ENCODE assay signal across 8 cellular contexts in genomic region chr13:28136916-28137315, GRCh38.
A peak's percentile ranks its signal among the peaks of the same experiment; 100 is the strongest.
DNase-seq lines count a peak whose midpoint lies in the region; ATAC-seq, FAIRE-seq and TF ChIP-seq lines count a peak whose summit lies in the region.

No MANE protein-coding gene starts in this region.

- no peaks in the 10 kb centered on the region for H3K27me3 ChIP-seq in Loucy (ENCODE audit: insufficient read depth, low read length, poor library complexity, severe bottlenecking)

- H3K27me3 Mint-ChIP-seq in central memory CD8-positive, alpha-beta T cell = no peaks in the 10 kb centered on the region
- peaks cover 3% of the 10 kb centered on the region for H3K27me3 Mint-ChIP-seq in nephron progenitor cell (ENCODE audit: low read depth, poor library complexity)

- FAIRE-seq in D721Med (lab: Jason Lieb, UNC) = peak; percentile 35

- H3K79me2 ChIP-seq in Loucy (ENCODE audit: insufficient read depth, low read length) = peaks cover 50% of the 10 kb centered on the region

- DNase-seq in D721Med (ENCODE audit: insufficient read length, low spot score) = no peak
- no peak for DNase-seq in central memory CD8-positive, alpha-beta T cell (ENCODE audit: low spot score in 2 of 2)
- DNase-seq in nephron progenitor cell = no peak
- DNase-seq in NCI-H774 (lab: John Stamatoyannopoulos, UW) = no peak
- DNase-seq in stimulated activated CD4-positive, alpha-beta T cell treated with anti-CD3 and anti-CD28 coated beads, Interleukin-12 subunit alpha, Interleukin-12 subunit beta, amount 100 ng/mL, for 4 hours = no peak

- H3K27ac Mint-ChIP-seq in central memory CD8-positive, alpha-beta T cell (ENCODE audit: low read depth) = peak overlapping the region; percentile 97
- H3K27ac Mint-ChIP-seq in nephron progenitor cell = no peak overlapping the region

- H3K4me1 Mint-ChIP-seq in central memory CD8-positive, alpha-beta T cell = peaks cover 44% of the 10 kb centered on the region
- peaks cover 37% of the 10 kb centered on the region for H3K4me1 Mint-ChIP-seq in nephron progenitor cell

- peak overlapping the region; percentile 93 for H3K4me2 ChIP-seq in Loucy (ENCODE audit: low read depth, low read length, poor library complexity, severe bottlenecking)

- peak overlapping the region; percentile 95 for H3K4me3 ChIP-seq in Loucy (ENCODE audit: low read length, poor library complexity, severe bottlenecking)

- H3F3A ChIP-seq in Loucy (ENCODE audit: low read depth) = 0 out of 2 replicates have a peak, but pooled peaks cover 4% of the 10 kb centered on the region

- peak overlapping the region; percentile 81 for H3K4me3 Mint-ChIP-seq in central memory CD8-positive, alpha-beta T cell
- H3K4me3 Mint-ChIP-seq in nephron progenitor cell = peak overlapping the region; percentile 99

- no peaks in the 10 kb centered on the region for H3K36me3 ChIP-seq in Loucy (ENCODE audit: insufficient read depth, low read length)

- H3K9me3 Mint-ChIP-seq in central memory CD8-positive, alpha-beta T cell = no peaks in the 10 kb centered on the region
- no peaks in the 10 kb centered on the region for H3K9me3 Mint-ChIP-seq in nephron progenitor cell

- peaks cover 27% of the 10 kb centered on the region for H4K20me1 ChIP-seq in Loucy (ENCODE audit: insufficient read depth, low read length, poor library complexity, severe bottlenecking)

- peak overlapping the region; percentile 99 for H3K9ac ChIP-seq in Loucy (ENCODE audit: low read depth, low read length, poor library complexity, severe bottlenecking)

- H3K36me3 Mint-ChIP-seq in central memory CD8-positive, alpha-beta T cell (ENCODE audit: insufficient read depth) = peaks cover 26% of the 10 kb centered on the region
- no peaks in the 10 kb centered on the region for H3K36me3 Mint-ChIP-seq in nephron progenitor cell (ENCODE audit: low read depth)

- peak overlapping the region; percentile 57; the same call in 1 of the 2 replicates for H2AFZ ChIP-seq in Loucy (ENCODE audit: low read length)

- H3K9me2 ChIP-seq in Loucy (replicated peaks; ENCODE audit: low read depth, low read length) = no peaks in the 10 kb centered on the region

- no peak for ATAC-seq in central memory CD8-positive, alpha-beta T cell (replicated peaks; ENCODE audit: extremely low read depth, poor library complexity, severe bottlenecking)
- ATAC-seq in HG03039 (IDR thresholded peaks at IDR 0.05; ENCODE audit: unreplicated experiment) (no peak), GM21381 (IDR thresholded peaks at IDR 0.05; ENCODE audit: unreplicated experiment) (no peak)

- H3K9me3 ChIP-seq in Loucy (ENCODE audit: insufficient read depth, low read depth, low read length) = no peaks in the 10 kb centered on the region

- no peak for TF ChIP-seq CTCF in D721Med (IDR thresholded peaks at IDR 0.05; ENCODE audit: insufficient read depth, missing control alignments)
- TF ChIP-seq CTCF in Loucy (conservative IDR thresholded peaks at IDR 0.05; ENCODE audit: low read length) = no peak
- TF ChIP-seq CTCF in nephron progenitor cell (IDR thresholded peaks at IDR 0.05) = no peak

- H3K4me1 ChIP-seq in Loucy (ENCODE audit: insufficient read depth, low read length, poor library complexity, severe bottlenecking) = peaks cover 32% of the 10 kb centered on the region
